In genomic region chr11:308740-309557, GRCh38 we compare ENCODE assay signal across 6 cellular contexts. TPM values are rescaled to one million over a fixed set of nuclear protein-coding genes. Genes with fewer than 3 reads are reported as not detected.
DNase-seq lines count a peak whose midpoint lies in the region; ATAC-seq and TF ChIP-seq lines count a peak whose summit lies in the region.
"Not testable (repeated sequence)": the region's sequence is repeated elsewhere in the genome, so short reads cannot be mapped to it uniquely, and the experiment has no call there.

No MANE protein-coding gene starts in this region.

- RAD21 ChIA-PET in HCT116 (lab: Charles Lee; ENCODE audit: low non-redundant PET in 1 of 2, low total read pairs in 2 of 2, uncharacterized antibody in 2 of 2, unreplicated experiment in 2 of 2), result not testable (repeated sequence)

- not testable (repeated sequence) for H3K79me2 ChIP-seq in HCT116 (ENCODE audit: insufficient read depth, low read length); hepatocyte

- 55% methylated on average over 22 of the region's 22 CpGs for WGBS in hepatocyte (ENCODE audit: low lambda C conversion rate, missing lambda C conversion rate)
- 12 to 18% (median 13%) methylated on average over 22 of the region's 22 CpGs for WGBS in ovary, 3 donors

- H3K9me3 ChIP-seq in HCT116 (ENCODE audit: control insufficient read depth in 1 of 2, insufficient read depth in 1 of 2, low read depth in 1 of 2, low read length in 2 of 2); hepatocyte (ENCODE audit: low read depth); ovary; upper lobe of right lung: not testable (repeated sequence)

- H3K9ac ChIP-seq in HCT116 (ENCODE audit: low read length), result peak overlapping the region; percentile 61

- H3K27ac ChIP-seq in HCT116 (ENCODE audit: low read depth, low read length) (peak overlapping the region; percentile 62; the same call in 1 of the 2 replicates), hepatocyte (peak overlapping the region; percentile 82), ovary (peak overlapping the region; percentile 83 to 92), upper lobe of right lung (peak overlapping the region; percentile 89)

- intact Hi-C loops in HCT116 (cut with micrococcal nuclease), result loop anchor here (10.0 kb wide), 1 partner anchor 86 kb away; the partner anchor contains the start of gene PKP3
- intact Hi-C loops in ovary (cut with DNase I), result loop anchor here (5.0 to 10.0 kb wide), 4 partner anchors 48 to 138 kb away; partner anchors contain the start of genes BET1L (in 1 of the 4), PSMD13 (in 1 of the 4), RIC8A (in 1 of the 4) and SIRT3 (in 1 of the 4)
- intact Hi-C loops in upper lobe of right lung (cut with DNase I), result not testable (repeated sequence)

- H2AFZ ChIP-seq in HCT116 (ENCODE audit: low read depth, low read length, poor library complexity, severe bottlenecking); hepatocyte: not testable (repeated sequence)

- not testable (repeated sequence) for TF ChIP-seq RAD21 in HCT116 (IDR thresholded peaks at IDR 0.05; ENCODE audit: low read depth)

- not testable (repeated sequence) for H3K27me3 ChIP-seq in HCT116 (ENCODE audit: insufficient read depth, low read length); hepatocyte; ovary; upper lobe of right lung

- peak overlapping the region; percentile 80 for H3K4me2 ChIP-seq in HCT116 (ENCODE audit: low read length)
- peak overlapping the region; percentile 79 for H3K4me2 ChIP-seq in hepatocyte

- CTCF ChIA-PET in HCT116 (lab: Charles Lee), result interaction anchor here (1.0 to 1.1 kb wide), 2 partner anchors 9 to 10 kb away, joined by 3 to 5 read pairs; no protein-coding TSS in a partner anchor

- H3K4me1 ChIP-seq in HCT116 (ENCODE audit: control insufficient read depth in 1 of 2, insufficient read depth in 2 of 2, low read length in 2 of 2) (peaks cover 21 to 33% of the 10 kb centered on the region in 2 experiments), hepatocyte (ENCODE audit: insufficient read depth) (peaks cover 32% of the 10 kb centered on the region), ovary (ENCODE audit: insufficient read depth) (peaks cover 18% of the 10 kb centered on the region), upper lobe of right lung (peaks cover 42% of the 10 kb centered on the region)

- TF ChIP-seq EP300 in ovary (IDR thresholded peaks at IDR 0.05), result not testable (repeated sequence)

- not testable (repeated sequence) for H3K9me2 ChIP-seq in HCT116 (ENCODE audit: insufficient read depth); hepatocyte (replicated peaks; ENCODE audit: insufficient read depth)

- TF ChIP-seq CTCF in HCT116 (IDR thresholded peaks at IDR 0.05 in 2 of 3, conservative IDR thresholded peaks at IDR 0.05 in 1 of 3; ENCODE audit: borderline replicate concordance in 1 of 3, insufficient read depth in 1 of 3, low read depth in 2 of 3, low read length in 2 of 3); hepatocyte (IDR thresholded peaks at IDR 0.05; ENCODE audit: poor library complexity); ovary (IDR thresholded peaks at IDR 0.05); upper lobe of right lung (IDR thresholded peaks at IDR 0.05): not testable (repeated sequence)

- H3K4me3 ChIP-seq in HCT116 (replicated peaks in 1 of 2; ENCODE audit: low read depth in 1 of 2, low read length in 2 of 2), result peak overlapping the region; percentile 59 to 68
- H3K4me3 ChIP-seq in hepatocyte, result peak overlapping the region; percentile 15
- H3K4me3 ChIP-seq in ovary, result peak overlapping the region; percentile 46
- peak overlapping the region; percentile 59 for H3K4me3 ChIP-seq in upper lobe of right lung

- H3K36me3 ChIP-seq in HCT116 (ENCODE audit: control insufficient read depth in 1 of 2, insufficient read depth in 2 of 2, low read length in 2 of 2); hepatocyte (replicated peaks; ENCODE audit: insufficient read depth, low read depth); ovary; upper lobe of right lung: not testable (repeated sequence)

- not testable (repeated sequence) for TF ChIP-seq POLR2A in HCT116 (IDR thresholded peaks at IDR 0.05; ENCODE audit: borderline replicate concordance, extremely low read depth, insufficient read depth, insufficient read length); ovary (IDR thresholded peaks at IDR 0.05)

- not testable (repeated sequence) for BruUV-seq in HCT116 (replicated peaks; lab: Mats Ljungman, UMichigan)

- ATAC-seq in HCT116, result peak; percentile 16
- not testable (repeated sequence) for ATAC-seq in upper lobe of right lung

- POLR2A ChIA-PET in HCT116 (lab: Charles Lee), result not testable (repeated sequence)

- H4K20me1 ChIP-seq in HCT116 (ENCODE audit: insufficient read depth); hepatocyte (ENCODE audit: insufficient read depth, poor library complexity, severe bottlenecking): not testable (repeated sequence)

- DNase-seq in HCT116 (ENCODE audit: low read depth, low spot score); hepatocyte (ENCODE audit: low spot score); upper lobe of right lung: not testable (repeated sequence)
- peak; percentile 47 for DNase-seq in activated CD4-positive, alpha-beta T cell treated with anti-CD3 and anti-CD28 coated beads for 48 hours
- DNase-seq in central memory CD4-positive, alpha-beta T cell, result peak; percentile 47
- DNase-seq in ovary, result peak in 1 of 5 donors; percentile 49

RNA-seq across cellular contexts. Expression of gene IFITM2, which starts 1.3 kb away (rescaled TPM):
- total RNA-seq in HCT116 (2021; ENCODE audit: unreplicated experiment) (106 TPM), hepatocyte (59.2 and 74.6 TPM in 2 replicates), ovary (1,000 to 10,000 TPM in 1 of 7 donors, 100 to 1,000 TPM in 6; 207 to 1,149 (median 546) TPM), upper lobe of right lung (521 TPM)
- polyA plus RNA-seq in HCT116 (2012), result 322 and 372 TPM in 2 replicates
- polyA plus RNA-seq in hepatocyte (504 and 535 TPM in 2 replicates), ovary (100 to 1,000 TPM; 306 to 616 TPM)

RNA-seq across cellular contexts. Expression of gene IFITM1, which starts 4.9 kb away (rescaled TPM):
- 6.1 TPM for total RNA-seq in HCT116 (2021; ENCODE audit: unreplicated experiment)
- polyA plus RNA-seq in HCT116 (2012), result 7.8 and 10.1 TPM in 2 replicates
- 98.0 and 98.9 TPM in 2 replicates for total RNA-seq in hepatocyte
- 159 and 201 TPM in 2 replicates for polyA plus RNA-seq in hepatocyte
- total RNA-seq in ovary, result 100 to 1,000 TPM; 317 to 760 (median 496) TPM
- polyA plus RNA-seq in ovary, result 100 to 1,000 TPM; 211 to 748 TPM
- total RNA-seq in upper lobe of right lung, result 128 TPM

RNA-seq across cellular contexts. Expression of gene IFITM5, which starts 9.6 kb away (rescaled TPM):
- total RNA-seq in HCT116 (2021; ENCODE audit: unreplicated experiment) (not detected), hepatocyte (not detected in 2 replicates), ovary (not detected), upper lobe of right lung (not detected)
- not detected in 2 replicates for polyA plus RNA-seq in HCT116 (2012)
- polyA plus RNA-seq in hepatocyte (0.36 TPM in 1 of 2 replicates, not detected in the other), ovary (not detected)

RNA-seq across cellular contexts. Expression of gene IFITM3, which starts 11.7 kb away (rescaled TPM):
- total RNA-seq in HCT116 (2021; ENCODE audit: unreplicated experiment) (380 TPM), hepatocyte (166 and 182 TPM in 2 replicates), ovary (1,000 to 10,000 TPM in 2 of 7 donors, 100 to 1,000 TPM in 5; 150 to 1,394 (median 665) TPM), upper lobe of right lung (692 TPM)
- 1,265 and 1,477 TPM in 2 replicates for polyA plus RNA-seq in HCT116 (2012)
- polyA plus RNA-seq in hepatocyte (2,035 and 2,121 TPM in 2 replicates), ovary (1,000 to 10,000 TPM in 1 of 2 donors, 100 to 1,000 TPM in 1; 506 to 1,096 TPM)

RNA-seq across cellular contexts. Expression of gene PGGHG, which starts 20.0 kb away (rescaled TPM):
- 57.5 TPM for total RNA-seq in HCT116 (2021; ENCODE audit: unreplicated experiment)
- polyA plus RNA-seq in HCT116 (2012), result 33.9 and 37.6 TPM in 2 replicates
- 12.0 and 19.2 TPM in 2 replicates for total RNA-seq in hepatocyte
- polyA plus RNA-seq in hepatocyte, result 27.9 and 44.0 TPM in 2 replicates
- total RNA-seq in ovary, result 10 to 100 TPM in 4 of 7 donors, 1 to 10 TPM in 3; 3.3 to 21.3 (median 10.6) TPM
- polyA plus RNA-seq in ovary, result 1 to 10 TPM in 1 of 2 donors, under 1 TPM in 1; 0.25 to 6.1 TPM
- 105 TPM for total RNA-seq in upper lobe of right lung

Comparison
In these comparisons a context has a peak if more than half of its experiments do, and no peak if none do; other contexts are left out.
1. RNA of gene IFITM1, which starts 4.9 kb away (total RNA-seq): 317 to 760 TPM in ovary, 128 TPM in upper lobe of right lung (single experiment) and 98.0 to 98.9 TPM in hepatocyte; 6.1 TPM in HCT116 (single experiment); every median in the first group is over 10 times any median in the second.
2. Peak in every context shown above with its lines, with median percentiles within 50 percentile points of each other: H3K27ac ChIP-seq and H3K4me3 ChIP-seq.